ENCODE assay signal across 11 cellular contexts in the genomic region with DNA sequence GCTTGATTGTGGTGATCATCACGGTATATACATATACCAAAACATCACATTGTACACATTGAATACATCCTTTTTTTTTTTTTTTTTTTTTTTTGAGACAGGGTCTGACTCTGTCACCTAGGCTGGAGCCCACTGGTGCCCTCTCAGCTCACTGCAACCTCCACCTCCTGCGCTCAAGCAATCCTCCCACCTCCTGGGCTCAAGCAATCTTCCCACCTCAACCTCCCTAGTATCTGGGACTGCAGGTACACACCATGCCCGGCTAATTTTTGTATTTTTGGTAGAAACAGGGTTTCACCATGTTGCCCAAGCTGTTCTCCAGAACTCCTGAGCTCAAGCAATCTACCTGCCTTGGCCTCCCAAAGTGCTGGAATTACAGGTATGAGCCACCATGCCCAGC. TPM values are rescaled to one million over a fixed set of nuclear protein-coding genes. Genes with fewer than 3 reads are reported as not detected.
DNase-seq lines count a peak whose midpoint lies in the region; ATAC-seq, FAIRE-seq and TF ChIP-seq lines count a peak whose summit lies in the region.
"Not testable (repeated sequence)": the region's sequence is repeated elsewhere in the genome, so short reads cannot be mapped to it uniquely, and the experiment has no call there.
"Had no signal": no experiment of that assay in that cellular context is flagged by ENCODE, and none has a peak within 500 bp of the region (broad histone marks: within the 10 kb centered on the region; RNA-seq: fewer than 3 reads in every experiment).

No MANE protein-coding gene starts in this region.

- POLR2A ChIA-PET in HCT116 (lab: Charles Lee); PC-3 (lab: Charles Lee; ENCODE audit: unreplicated experiment): not testable (repeated sequence)

- not testable (repeated sequence) for BruUV-seq in HCT116 (replicated peaks; lab: Mats Ljungman, UMichigan); PC-3 (replicated peaks; lab: Mats Ljungman, UMichigan)

- not testable (repeated sequence) for H3K9me3 Mint-ChIP-seq in astrocyte (ENCODE audit: unreplicated experiment)

- H3K27me3 Mint-ChIP-seq in astrocyte (ENCODE audit: low read depth, unreplicated experiment) = peaks cover 50% of the 10 kb centered on the region

- not testable (repeated sequence) for H3K4me1 ChIP-seq in HCT116 (ENCODE audit: control insufficient read depth in 1 of 2, insufficient read depth in 2 of 2, low read length in 2 of 2); PC-3 (ENCODE audit: insufficient read depth, low read length); astrocyte (ENCODE audit: insufficient read depth, low read length); skeletal muscle satellite cell (ENCODE audit: control insufficient read depth, insufficient read depth, low read length)
- peaks cover 84% of the 10 kb centered on the region for H3K4me1 ChIP-seq in stomach smooth muscle (ENCODE audit: control insufficient read depth, insufficient read depth, low read length)

- not testable (repeated sequence) for H4K20me1 ChIP-seq in HCT116 (ENCODE audit: insufficient read depth); PC-3 (ENCODE audit: low read length)
- H4K20me1 ChIP-seq in astrocyte (ENCODE audit: insufficient read depth, low read length) = peaks cover 15% of the 10 kb centered on the region

- not testable (repeated sequence) for H3K9ac ChIP-seq in HCT116 (ENCODE audit: low read length); PC-3 (ENCODE audit: low read length); astrocyte (ENCODE audit: low read length); skeletal muscle satellite cell (ENCODE audit: low read depth, low read length)
- peak overlapping the region; percentile 79 to 95 for H3K9ac ChIP-seq in stomach smooth muscle (ENCODE audit: low read length in 2 of 2)

- CTCF ChIA-PET in HCT116 (lab: Charles Lee) = interaction anchor here (1.0 to 2.2 kb wide), 4 partner anchors 143 to 281 kb away, joined by 3 to 18 read pairs (median 4); no protein-coding TSS in a partner anchor
- CTCF ChIA-PET in PC-3 (lab: Charles Lee) = interaction anchor here (0.6 to 1.1 kb wide), 2 partner anchors 12 to 250 kb away, joined by 4 to 8 read pairs; no protein-coding TSS in a partner anchor

- TF ChIP-seq POLR2A in HCT116 (IDR thresholded peaks at IDR 0.05; ENCODE audit: borderline replicate concordance, extremely low read depth, insufficient read depth, insufficient read length) = not testable (repeated sequence)

- RAD21 ChIA-PET in HCT116 (lab: Charles Lee; ENCODE audit: low non-redundant PET in 1 of 2, low total read pairs in 2 of 2, uncharacterized antibody in 2 of 2, unreplicated experiment in 2 of 2) = not testable (repeated sequence)

- H3K4me2 ChIP-seq in HCT116 (ENCODE audit: low read length) (peak overlapping the region; percentile 52; the same call in 1 of the 2 replicates), PC-3 (ENCODE audit: low read length) (peak overlapping the region; percentile 71), astrocyte (ENCODE audit: low read length) (peak overlapping the region; percentile 60), skeletal muscle satellite cell (ENCODE audit: low read length) (peak overlapping the region; percentile 71)

- TF ChIP-seq RAD21 in HCT116 (IDR thresholded peaks at IDR 0.05; ENCODE audit: low read depth) = not testable (repeated sequence)

- H3K9me3 ChIP-seq in HCT116 (ENCODE audit: control insufficient read depth in 1 of 2, insufficient read depth in 1 of 2, low read depth in 1 of 2, low read length in 2 of 2); PC-3 (ENCODE audit: low read length); astrocyte (ENCODE audit: insufficient read depth, low read depth, low read length); skeletal muscle satellite cell (replicated peaks; ENCODE audit: low read length); stomach smooth muscle (ENCODE audit: control insufficient read depth in 2 of 2, low read length in 2 of 2): not testable (repeated sequence)

- intact Hi-C loops in HCT116 (cut with micrococcal nuclease) = loop anchor here (1.0 to 2.0 kb wide), 3 partner anchors 137 to 281 kb away; no protein-coding TSS in a partner anchor
- intact Hi-C loops in PC-3 (cut with micrococcal nuclease) = loop anchor here (5.0 to 10.0 kb wide), 2 partner anchors 136 to 399 kb away; no protein-coding TSS in a partner anchor

- H3K9me2 ChIP-seq in HCT116 (ENCODE audit: insufficient read depth); PC-3 (replicated peaks; ENCODE audit: low read length): not testable (repeated sequence)

- not testable (repeated sequence) for ATAC-seq in HCT116, PC-3, left lobe of liver

- H3K4me3 Mint-ChIP-seq in astrocyte (ENCODE audit: unreplicated experiment) = not testable (repeated sequence)

- H3K36me3 ChIP-seq in HCT116 (ENCODE audit: control insufficient read depth in 1 of 2, insufficient read depth in 2 of 2, low read length in 2 of 2); PC-3 (ENCODE audit: low read depth, low read length); astrocyte (ENCODE audit: insufficient read depth, low read length); skeletal muscle satellite cell (ENCODE audit: insufficient read depth, low read length): not testable (repeated sequence)
- H3K36me3 ChIP-seq in stomach smooth muscle (ENCODE audit: control insufficient read depth in 2 of 2, insufficient read depth in 2 of 2, low read length in 2 of 2) = peaks cover 13 to 14% of the 10 kb centered on the region in 2 donors

- not testable (repeated sequence) for H3K4me3 ChIP-seq in HCT116 (replicated peaks in 1 of 2; ENCODE audit: low read depth in 1 of 2, low read length in 2 of 2); astrocyte (ENCODE audit: insufficient read depth, low read depth, low read length); coronary artery; skeletal muscle satellite cell (ENCODE audit: low read length)
- peak overlapping the region; percentile 56 for H3K4me3 ChIP-seq in PC-3 (ENCODE audit: low read length)
- peak overlapping the region; percentile 15 to 60 for H3K4me3 ChIP-seq in stomach smooth muscle (ENCODE audit: low read length in 2 of 2)

- peak overlapping the region; percentile 7 for H3K27ac Mint-ChIP-seq in astrocyte (ENCODE audit: unreplicated experiment)

- H3K27me3 ChIP-seq in HCT116 (ENCODE audit: insufficient read depth, low read length); PC-3 (ENCODE audit: low read length); stomach smooth muscle (ENCODE audit: control insufficient read depth in 1 of 2, insufficient read depth in 2 of 2, low read length in 2 of 2): not testable (repeated sequence)
- H3K27me3 ChIP-seq in astrocyte (ENCODE audit: insufficient read depth, low read length) (peaks cover 36% of the 10 kb centered on the region), skeletal muscle satellite cell (ENCODE audit: control insufficient read depth, insufficient read depth, low read length) (peaks cover 29% of the 10 kb centered on the region)

- not testable (repeated sequence) for H3F3A ChIP-seq in PC-3 (ENCODE audit: low read length, unreplicated experiment)

- not testable (repeated sequence) for H3K4me1 Mint-ChIP-seq in astrocyte (ENCODE audit: low read depth, unreplicated experiment)

- DNase-seq in HCT116 (ENCODE audit: low read depth, low spot score); PC-3; astrocyte (ENCODE audit: low read depth): not testable (repeated sequence)
- DNase-seq in coronary artery (ENCODE audit: low spot score) = peak; percentile 55
- peak; percentile 23 for DNase-seq in left lobe of liver (ENCODE audit: low spot score)

- H3K79me2 ChIP-seq in HCT116 (ENCODE audit: insufficient read depth, low read length); PC-3 (ENCODE audit: low read length); astrocyte (ENCODE audit: insufficient read depth, low read length): not testable (repeated sequence)

- not testable (repeated sequence) for FAIRE-seq in astrocyte (lab: Jason Lieb, UNC)

- H2AFZ ChIP-seq in HCT116 (ENCODE audit: low read depth, low read length, poor library complexity, severe bottlenecking) = peak overlapping the region; percentile 91
- peak overlapping the region; percentile 68 for H2AFZ ChIP-seq in PC-3 (ENCODE audit: low read length)
- peak overlapping the region; percentile 27 for H2AFZ ChIP-seq in astrocyte (ENCODE audit: low read depth, low read length)

- not testable (repeated sequence) for TF ChIP-seq CTCF in HCT116 (IDR thresholded peaks at IDR 0.05 in 2 of 3, conservative IDR thresholded peaks at IDR 0.05 in 1 of 3; ENCODE audit: borderline replicate concordance in 1 of 3, insufficient read depth in 1 of 3, low read depth in 2 of 3, low read length in 2 of 3); PC-3 (conservative IDR thresholded peaks at IDR 0.05; ENCODE audit: low read depth, low read length); astrocyte (IDR thresholded peaks at IDR 0.05; ENCODE audit: insufficient read depth, low read depth, low read length); coronary artery (IDR thresholded peaks at IDR 0.05)

- not testable (repeated sequence) for H3K27ac ChIP-seq in HCT116 (ENCODE audit: low read depth, low read length); PC-3 (ENCODE audit: low read length); astrocyte (ENCODE audit: low read depth, low read length); coronary artery
- H3K27ac ChIP-seq in stomach smooth muscle (ENCODE audit: low read length) = peak overlapping the region; percentile 98

- not testable (repeated sequence) for H3K36me3 Mint-ChIP-seq in astrocyte (ENCODE audit: low read depth, unreplicated experiment)

RNA-seq across cellular contexts. Expression of a gene that starts 8.3 kb away (rescaled TPM):
- not detected for total RNA-seq in HCT116 (2021; ENCODE audit: unreplicated experiment)
- 0.04 TPM in 2 replicates for polyA plus RNA-seq in HCT116 (2012)
- not detected in 2 replicates for total RNA-seq in PC-3 (2014; rRNA removed)
- 0.62 and 0.73 TPM in 2 replicates for total RNA-seq in astrocyte
- not detected for total RNA-seq in left lobe of liver
- 0.22 and 0.25 TPM in 2 replicates for total RNA-seq in skeletal muscle satellite cell (2012; rRNA removed)
- total RNA-seq: A172; CD4-positive, alpha-beta memory T cell; HFFc6 had no signal
- polyA plus RNA-seq: BJ; CD4-positive, alpha-beta memory T cell had no signal

Comparison
In these comparisons a context has a peak if more than half of its experiments do, and no peak if none do; other contexts are left out.
1. H2AFZ ChIP-seq: peak in every context shown above with its lines; median percentile 91 in HCT116; 68 in PC-3; 27 in astrocyte.